20 cellular contexts compared by ENCODE assay signal in the genomic region with DNA sequence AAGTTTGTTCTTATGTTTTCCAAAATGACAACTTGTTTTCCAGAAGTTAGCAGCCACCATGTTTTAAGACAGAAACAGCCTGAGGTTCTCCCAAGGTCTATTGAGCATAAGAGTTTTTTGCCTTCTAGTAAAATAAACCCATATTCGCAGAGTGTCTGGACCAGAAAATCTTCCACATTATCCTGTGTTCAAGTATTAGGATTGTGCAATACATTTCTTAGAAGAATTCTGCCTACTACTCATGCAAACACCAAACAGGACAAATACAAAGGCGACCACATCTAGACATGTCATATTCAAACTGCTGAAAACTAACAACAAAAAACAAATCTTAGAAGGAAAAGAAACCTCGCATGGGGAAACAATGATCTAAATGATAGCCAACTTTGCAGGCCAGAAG.
DNase-seq lines count a peak whose midpoint lies in the region; ATAC-seq, FAIRE-seq and TF ChIP-seq lines count a peak whose summit lies in the region.
"Had no signal": no experiment of that assay in that cellular context is flagged by ENCODE, and none has a peak within 500 bp of the region (broad histone marks: within the 10 kb centered on the region; RNA-seq: fewer than 3 reads in every experiment).

No MANE protein-coding gene starts in this region.

- TF ChIP-seq RAD21 in HepG2 (CRISPR knock-in tag; IDR thresholded peaks at IDR 0.05): no peak

- WGBS in HepG2 (ENCODE audit: low lambda C conversion rate): 2% methylated on average over 3 of the region's 3 CpGs
- WGBS in right lobe of liver (ENCODE audit: insufficient coverage, low coverage, low lambda C conversion rate, missing lambda C conversion rate): 82% methylated on average over 3 of the region's 3 CpGs

- no peak overlapping the region for H3K4me2 ChIP-seq in HepG2 (ENCODE audit: low read depth, low read length)

- H3K9me3 ChIP-seq in HepG2 (ENCODE audit: low read length) (no peaks in the 10 kb centered on the region), right lobe of liver (no peaks in the 10 kb centered on the region), uterus (no peaks in the 10 kb centered on the region)
- H3K9me3 ChIP-seq: BE2C had no signal

- in situ Hi-C loops in HepG2 (cut with HindIII; ENCODE audit: extremely low pct_ligation_motif_present, low pct_unique_long_range_greater_than_20kb): no loop called here

- POLR2A ChIA-PET in HepG2 (lab: Yijun Ruan, JAX): no interaction called here

- peaks cover 41% of the 10 kb centered on the region for H3K4me1 Mint-ChIP-seq in T-helper 1 cell treated with Interleukin-12 subunit alpha and Interleukin-12 subunit beta and Interleukin-4 antibody, amounts not matched to agents 30 μg/mL and 1 μg/mL, for 36 hours (ENCODE audit: low read depth)
- H3K4me1 Mint-ChIP-seq in activated T-helper 2 cell treated with anti-CD3 and anti-CD28 coated beads, Interferon-gamma antibody, Interleukin-2, Interleukin-4, amounts not matched to agents 10 μg/mL and 5 μg/mL and 100 μg/mL, durations not matched to agents 14 hours and 24 hours and 36 hours (ENCODE audit: low read depth): peaks cover 70% of the 10 kb centered on the region
- H3K4me1 Mint-ChIP-seq: CD4-positive, CD25-positive, alpha-beta regulatory T cell; H9; IgD-negative memory B cell had no signal

- ATAC-seq in HepG2 (no peak), right lobe of liver (no peak), HG03432 (IDR thresholded peaks at IDR 0.05; ENCODE audit: unreplicated experiment) (no peak)

- no peaks in the 10 kb centered on the region for H3K27me3 ChIP-seq in HepG2 (ENCODE audit: control insufficient read depth in 1 of 2, insufficient read depth in 2 of 2, low read length in 2 of 2)
- no peaks in the 10 kb centered on the region for H3K27me3 ChIP-seq in right lobe of liver
- H3K27me3 ChIP-seq in uterus: no peaks in the 10 kb centered on the region
- H3K27me3 ChIP-seq: BE2C had no signal

- H3K36me3 Mint-ChIP-seq in T-helper 1 cell treated with Interleukin-12 subunit alpha and Interleukin-12 subunit beta and Interleukin-4 antibody, amounts not matched to agents 30 μg/mL and 1 μg/mL, for 36 hours (ENCODE audit: low read depth): peaks cover 28% of the 10 kb centered on the region
- H3K36me3 Mint-ChIP-seq in activated T-helper 2 cell treated with anti-CD3 and anti-CD28 coated beads, Interferon-gamma antibody, Interleukin-2, Interleukin-4, amounts not matched to agents 10 μg/mL and 5 μg/mL and 100 μg/mL, durations not matched to agents 14 hours and 24 hours and 36 hours (ENCODE audit: low read depth): peaks cover 91% of the 10 kb centered on the region
- H3K36me3 Mint-ChIP-seq: CD4-positive, CD25-positive, alpha-beta regulatory T cell; IgD-negative memory B cell had no signal

- H3K27ac Mint-ChIP-seq in T-helper 1 cell treated with Interleukin-12 subunit alpha and Interleukin-12 subunit beta and Interleukin-4 antibody, amounts not matched to agents 30 μg/mL and 1 μg/mL, for 36 hours: peak overlapping the region; percentile 49
- H3K27ac Mint-ChIP-seq in activated T-helper 2 cell treated with anti-CD3 and anti-CD28 coated beads, Interferon-gamma antibody, Interleukin-2, Interleukin-4, amounts not matched to agents 10 μg/mL and 5 μg/mL and 100 μg/mL, durations not matched to agents 14 hours and 24 hours and 36 hours: peak overlapping the region; percentile 85
- H3K27ac Mint-ChIP-seq: CD4-positive, CD25-positive, alpha-beta regulatory T cell; CD8-positive, alpha-beta memory T cell; H9; IgD-negative memory B cell had no signal

- CTCF ChIA-PET in HepG2 (lab: Yijun Ruan, JAX; ENCODE audit: low intra/inter-chr PET ratio, low total read pairs): no interaction called here

- FAIRE-seq in HepG2 (lab: Jason Lieb, UNC): no peak
- FAIRE-seq: A204.1, GM12891, GM19239, H1 had no signal

- no peaks in the 10 kb centered on the region for H3K4me1 ChIP-seq in HepG2 (ENCODE audit: insufficient read depth, low read length)
- no peaks in the 10 kb centered on the region for H3K4me1 ChIP-seq in right lobe of liver
- H3K4me1 ChIP-seq in uterus: no peaks in the 10 kb centered on the region
- H3K4me1 ChIP-seq: BE2C had no signal

- H3K4me3 ChIP-seq in HepG2 (replicated peaks in 1 of 3; ENCODE audit: insufficient read depth in 1 of 3, low read depth in 2 of 3, low read length in 3 of 3): no peak overlapping the region
- H3K4me3 ChIP-seq in right lobe of liver: no peak overlapping the region
- no peak overlapping the region for H3K4me3 ChIP-seq in uterus

- intact Hi-C loops in HepG2 (cut with micrococcal nuclease; ENCODE audit: unreplicated experiment) (no loop called here), right lobe of liver (cut with DNase I) (no loop called here), uterus (cut with DNase I; ENCODE audit: low total_unique reads) (no loop called here)
- intact Hi-C loops in activated T-helper 2 cell treated with anti-CD3 and anti-CD28 coated beads, Interferon-gamma antibody, Interleukin-2, Interleukin-4, amounts not matched to agents 10 μg/mL and 5 μg/mL and 100 μg/mL, durations not matched to agents 14 hours and 24 hours and 36 hours (cut with micrococcal nuclease): loop anchor here (5.0 to 10.0 kb wide), 2 partner anchors 209 to 468 kb away; a partner anchor contains a TSS

- no peak for TF ChIP-seq EP300 in HepG2 (IDR thresholded peaks at IDR 0.05; ENCODE audit: low read depth in 2 of 2, low read length in 2 of 2)
- TF ChIP-seq EP300 in HepG2 (CRISPR knock-in tag; IDR thresholded peaks at IDR 0.05; ENCODE audit: borderline replicate concordance): no peak

- H3K4me3 Mint-ChIP-seq in T-helper 1 cell treated with Interleukin-12 subunit alpha and Interleukin-12 subunit beta and Interleukin-4 antibody, amounts not matched to agents 30 μg/mL and 1 μg/mL, for 36 hours: no peak overlapping the region
- peak overlapping the region; percentile 73 for H3K4me3 Mint-ChIP-seq in activated T-helper 2 cell treated with anti-CD3 and anti-CD28 coated beads, Interferon-gamma antibody, Interleukin-2, Interleukin-4, amounts not matched to agents 10 μg/mL and 5 μg/mL and 100 μg/mL, durations not matched to agents 14 hours and 24 hours and 36 hours (ENCODE audit: low read depth)
- H3K4me3 Mint-ChIP-seq: CD4-positive, CD25-positive, alpha-beta regulatory T cell; CD8-positive, alpha-beta memory T cell; H9; IgD-negative memory B cell had no signal

- DNase-seq in HepG2 (ENCODE audit: low spot score) (no peak), right lobe of liver (no peak), uterus (no peak)
- DNase-seq in activated T-helper 2 cell treated with anti-CD3 and anti-CD28 coated beads, Interferon-gamma antibody, Interleukin-2, Interleukin-4, amounts not matched to agents 10 μg/mL and 5 μg/mL and 100 μg/mL, durations not matched to agents 14 hours and 24 hours and 36 hours (ENCODE audit: low spot score): no peak
- no peak for DNase-seq in activated CD4-positive, CD25-positive, alpha-beta regulatory T cell (lab: John Stamatoyannopoulos, UW)
- DNase-seq: ACHN; BE2C; C1 segment of cervical spinal cord; CD4-positive, CD25-positive, alpha-beta regulatory T cell; CD8-positive, alpha-beta memory T cell; COR-L47; DMS 273 treated with DMSO at 0.1 percent for 48 hours; H9 had no signal

- H3K9me3 Mint-ChIP-seq in T-helper 1 cell treated with Interleukin-12 subunit alpha and Interleukin-12 subunit beta and Interleukin-4 antibody, amounts not matched to agents 30 μg/mL and 1 μg/mL, for 36 hours: peaks cover 22% of the 10 kb centered on the region
- peaks cover 52% of the 10 kb centered on the region for H3K9me3 Mint-ChIP-seq in activated T-helper 2 cell treated with anti-CD3 and anti-CD28 coated beads, Interferon-gamma antibody, Interleukin-2, Interleukin-4, amounts not matched to agents 10 μg/mL and 5 μg/mL and 100 μg/mL, durations not matched to agents 14 hours and 24 hours and 36 hours
- H3K9me3 Mint-ChIP-seq: CD8-positive, alpha-beta memory T cell; H9 had no signal

- BruUV-seq in HepG2 (replicated peaks; lab: Mats Ljungman, UMichigan): no TSS peak

- H3K79me2 ChIP-seq in HepG2 (ENCODE audit: insufficient read depth, low read length): no peaks in the 10 kb centered on the region

- H3K36me3 ChIP-seq in HepG2 (replicated peaks in 1 of 2; ENCODE audit: control insufficient read depth in 1 of 2, insufficient read depth in 2 of 2, low read length in 2 of 2) (no peaks in the 10 kb centered on the region), right lobe of liver (no peaks in the 10 kb centered on the region), uterus (no peaks in the 10 kb centered on the region)
- H3K36me3 ChIP-seq: BE2C had no signal

- no peak overlapping the region for H3K9ac ChIP-seq in HepG2 (ENCODE audit: insufficient read depth, low read depth, low read length)

- no peak overlapping the region for H2AFZ ChIP-seq in HepG2 (ENCODE audit: low read length)

- no peaks in the 10 kb centered on the region for H3K27me3 Mint-ChIP-seq in T-helper 1 cell treated with Interleukin-12 subunit alpha and Interleukin-12 subunit beta and Interleukin-4 antibody, amounts not matched to agents 30 μg/mL and 1 μg/mL, for 36 hours (ENCODE audit: low read depth)
- no peaks in the 10 kb centered on the region for H3K27me3 Mint-ChIP-seq in activated T-helper 2 cell treated with anti-CD3 and anti-CD28 coated beads, Interferon-gamma antibody, Interleukin-2, Interleukin-4, amounts not matched to agents 10 μg/mL and 5 μg/mL and 100 μg/mL, durations not matched to agents 14 hours and 24 hours and 36 hours (ENCODE audit: low read depth)
- H3K27me3 Mint-ChIP-seq: CD4-positive, CD25-positive, alpha-beta regulatory T cell; IgD-negative memory B cell had no signal

- no peak overlapping the region for H3K27ac ChIP-seq in HepG2 (ENCODE audit: extremely low read length, insufficient read depth, low read length)
- no peak overlapping the region for H3K27ac ChIP-seq in right lobe of liver
- no peak overlapping the region for H3K27ac ChIP-seq in uterus

- no peak for TF ChIP-seq POLR2A in HepG2 (IDR thresholded peaks at IDR 0.05; ENCODE audit: insufficient read depth in 1 of 2, low read depth in 2 of 2, low read length in 2 of 2)
- TF ChIP-seq POLR2A in right lobe of liver (IDR thresholded peaks at IDR 0.05): no peak
- no peak for TF ChIP-seq POLR2A in uterus (IDR thresholded peaks at IDR 0.05)

- TF ChIP-seq CTCF in HepG2 (CRISPR knock-in tag; IDR thresholded peaks at IDR 0.05) (no peak), right lobe of liver (IDR thresholded peaks at IDR 0.05) (no peak), uterus (IDR thresholded peaks at IDR 0.05) (no peak)

- H4K20me1 ChIP-seq in HepG2 (ENCODE audit: insufficient read depth, low read length): no peaks in the 10 kb centered on the region

TF ChIP-seq in HepG2, 621 proteins besides CTCF, POLR2A, EP300 and RAD21 (continues in another document):
- no peak for TF ChIP-seq ZFY (CRISPR knock-in tag; IDR thresholded peaks at IDR 0.05)
- no peak for TF ChIP-seq SOX13 (IDR thresholded peaks at IDR 0.05)
- no peak for TF ChIP-seq SOX13 (CRISPR knock-in tag; conservative IDR thresholded peaks at IDR 0.05 in 1 of 2, IDR thresholded peaks at IDR 0.05 in 1 of 2)
- TF ChIP-seq NKX3-1 (CRISPR knock-in tag; IDR thresholded peaks at IDR 0.05): no peak
- no peak for TF ChIP-seq ZNF841 (CRISPR knock-in tag; IDR thresholded peaks at IDR 0.05; ENCODE audit: borderline replicate concordance)
- no peak for TF ChIP-seq PHF5A (CRISPR knock-in tag; IDR thresholded peaks at IDR 0.05; ENCODE audit: low read depth, unreplicated experiment)
- peak; percentile 67; the same call in 1 of the 2 replicates for TF ChIP-seq CEBPB (IDR thresholded peaks at IDR 0.05; ENCODE audit: borderline replicate concordance, low read depth, low read length)
- no peak for TF ChIP-seq SP2 (CRISPR knock-in tag; IDR thresholded peaks at IDR 0.05)
